Comparison of ENCODE assay signal across 21 cellular contexts in the genomic region with DNA sequence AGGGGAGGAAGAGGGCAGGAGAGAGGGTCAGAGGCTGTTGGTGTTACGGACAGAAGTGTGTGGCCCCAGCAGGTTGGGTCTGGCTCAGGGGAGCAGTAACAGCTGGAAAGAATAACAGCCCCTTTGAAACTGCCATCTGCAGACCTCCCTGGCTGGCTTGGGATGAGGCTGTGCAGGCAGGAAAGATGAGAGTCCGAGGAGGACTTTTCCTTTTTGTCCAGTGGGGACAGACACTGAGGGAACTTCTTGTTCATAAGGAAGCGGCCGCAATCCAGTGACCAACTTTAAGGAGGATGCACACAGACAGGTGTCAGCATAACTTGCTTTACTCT. TPM values are rescaled to one million over a fixed set of nuclear protein-coding genes. Genes with fewer than 3 reads are reported as not detected.
"Had no signal": no experiment of that assay in that cellular context is flagged by ENCODE, and none has a peak within 500 bp of the region (broad histone marks: within the 10 kb centered on the region; RNA-seq: fewer than 3 reads in every experiment).

No MANE protein-coding gene starts in this region.

- H3K9me3 Mint-ChIP-seq: nephron progenitor cell had no signal

- H2AFZ ChIP-seq: hepatocyte had no signal

- H3K27ac Mint-ChIP-seq: naive thymus-derived CD4-positive, alpha-beta T cell; nephron progenitor cell had no signal

- H3K79me2 ChIP-seq: hepatocyte had no signal

- H3K27me3 ChIP-seq: hepatocyte, right atrium auricular region, thyroid gland, upper lobe of left lung, uterus had no signal

- H3K36me3 Mint-ChIP-seq: naive thymus-derived CD4-positive, alpha-beta T cell had no signal

- H3K4me1 Mint-ChIP-seq: naive thymus-derived CD4-positive, alpha-beta T cell had no signal

- H3K4me3 Mint-ChIP-seq: naive thymus-derived CD4-positive, alpha-beta T cell; nephron progenitor cell had no signal

- H3K4me1 ChIP-seq: foreskin keratinocyte, left ventricle myocardium inferior, right atrium auricular region, uterus had no signal

- FAIRE-seq: colon, kidney, small intestine had no signal

- H3K36me3 ChIP-seq: left ventricle myocardium inferior, right atrium auricular region, thyroid gland, upper lobe of left lung, uterus had no signal

- H3K4me3 ChIP-seq: hepatocyte, left ventricle myocardium inferior, lung, right atrium auricular region, thyroid gland, upper lobe of left lung, uterus had no signal

- H3K9me3 ChIP-seq: left ventricle myocardium inferior, right atrium auricular region, thyroid gland, upper lobe of left lung, uterus had no signal

- DNase-seq: cerebellar nuclear complex; dermis blood vessel endothelial cell; foreskin keratinocyte; left cardiac atrium; left ventricle myocardium inferior; mesendoderm; naive thymus-derived CD4-positive, alpha-beta T cell; nephron progenitor cell; occipital lobe; small intestine; stimulated activated CD4-positive, alpha-beta T cell treated with anti-CD3 and anti-CD28 coated beads, Interleukin-12 subunit alpha, Interleukin-12 subunit beta, amount 100 ng/mL, for 4 hours; stimulated activated naive CD4-positive, alpha-beta T cell; thyroid gland; upper lobe of left lung; uterus had no signal

- H3K27ac ChIP-seq: foreskin keratinocyte, hepatocyte, left ventricle myocardium inferior, right atrium auricular region, thyroid gland, upper lobe of left lung, uterus had no signal

- H3K4me2 ChIP-seq: hepatocyte had no signal

RNA-seq across cellular contexts. Expression of a gene that starts 14.8 kb away (rescaled TPM):
- total RNA-seq: dermis blood vessel endothelial cell, foreskin keratinocyte, left ventricle myocardium inferior, pulmonary artery endothelial cell had no signal
